ENCODE assay signal across 12 cellular contexts in genomic region chr10:24382596-24382978, GRCh38.
DNase-seq lines count a peak whose midpoint lies in the region; ATAC-seq, FAIRE-seq and TF ChIP-seq lines count a peak whose summit lies in the region.
"Had no signal": no experiment of that assay in that cellular context is flagged by ENCODE, and none has a peak within 500 bp of the region (broad histone marks: within the 10 kb centered on the region; RNA-seq: fewer than 3 reads in every experiment).

No MANE protein-coding gene starts in this region.

- ATAC-seq in GM23338 (no peak), pancreas (no peak), HG03571 (IDR thresholded peaks at IDR 0.05; ENCODE audit: unreplicated experiment) (no peak)
- peak; percentile 68 for ATAC-seq in activated T-helper 17 cell treated with anti-CD3 and anti-CD28 coated beads, Interleukin-2, amount 50 U/mL, for 72 hours (replicated peaks)

- WGBS in pancreas, 2 donors: 47 to 89% methylated on average over 3 of the region's 3 CpGs
- WGBS in GM23248 (ENCODE audit: low coverage in 1 of 2, low lambda C conversion rate in 2 of 2, missing lambda C conversion rate in 2 of 2), 2 experiments: 33 to 34% methylated on average over 3 of the region's 3 CpGs

- TF ChIP-seq CTCF in GM23338 (conservative IDR thresholded peaks at IDR 0.05; ENCODE audit: low read depth in 2 of 2) (no peak), pancreas (IDR thresholded peaks at IDR 0.05) (no peak)

- H3K27ac Mint-ChIP-seq in GM23338: peak overlapping the region; percentile 85
- H3K27ac Mint-ChIP-seq in activated T-helper 17 cell treated with anti-CD3 and anti-CD28 coated beads, Interleukin-2, amount 50 U/mL, for 72 hours: peak overlapping the region; percentile 89

- no peak for FAIRE-seq in pancreas (lab: Jason Lieb, UNC)
- FAIRE-seq: G401.6 had no signal

- no peak overlapping the region; the same call in 2 of the 3 replicates for H3K4me3 Mint-ChIP-seq in GM23338
- H3K4me3 Mint-ChIP-seq in activated T-helper 17 cell treated with anti-CD3 and anti-CD28 coated beads, Interleukin-2, amount 50 U/mL, for 72 hours: peak overlapping the region; percentile 66

- H3K9me2 ChIP-seq in GM23338 (ENCODE audit: insufficient read depth) (no peaks in the 10 kb centered on the region), GM23248 (ENCODE audit: insufficient read depth) (no peaks in the 10 kb centered on the region)

- H3K36me3 ChIP-seq in GM23338 (ENCODE audit: insufficient read depth) (no peaks in the 10 kb centered on the region), pancreas (no peaks in the 10 kb centered on the region), GM23248 (ENCODE audit: low read depth) (no peaks in the 10 kb centered on the region)
- H3K36me3 ChIP-seq: upper lobe of right lung had no signal

- peaks cover 34% of the 10 kb centered on the region for H3K4me1 Mint-ChIP-seq in GM23338
- peaks cover 6% of the 10 kb centered on the region for H3K4me1 Mint-ChIP-seq in activated T-helper 17 cell treated with anti-CD3 and anti-CD28 coated beads, Interleukin-2, amount 50 U/mL, for 72 hours

- no peak overlapping the region for H3K9ac ChIP-seq in GM23248

- H3K9me3 ChIP-seq in pancreas (no peaks in the 10 kb centered on the region), GM23248 (ENCODE audit: low read depth) (no peaks in the 10 kb centered on the region)
- H3K9me3 ChIP-seq: upper lobe of right lung had no signal

- H3K27ac ChIP-seq in GM23338 (ENCODE audit: low read depth) (peak overlapping the region; percentile 61), pancreas (peak overlapping the region; percentile 22 to 96 (median 80)), GM23248 (no peak overlapping the region)
- H3K27ac ChIP-seq: cardiac muscle cell had no signal

- H3K9me3 Mint-ChIP-seq in GM23338: no peaks in the 10 kb centered on the region
- peaks cover 3% of the 10 kb centered on the region for H3K9me3 Mint-ChIP-seq in activated T-helper 17 cell treated with anti-CD3 and anti-CD28 coated beads, Interleukin-2, amount 50 U/mL, for 72 hours

- in situ Hi-C loops in GM23248 (cut with MboI): no loop called here

- intact Hi-C loops in pancreas (cut with DNase I): loop anchor here in 1 of 3 donors (10.0 kb wide), 1 partner anchor 122 kb away; no protein-coding TSS in a partner anchor

- no peak overlapping the region for H3K4me3 ChIP-seq in GM23338
- H3K4me3 ChIP-seq in pancreas: no peak overlapping the region
- no peak overlapping the region for H3K4me3 ChIP-seq in GM23248
- H3K4me3 ChIP-seq: cardiac muscle cell, upper lobe of right lung had no signal

- H3F3A ChIP-seq in GM23338 (replicated peaks; ENCODE audit: low read depth) (no peaks in the 10 kb centered on the region), GM23248 (ENCODE audit: insufficient read depth) (peaks cover 3% of the 10 kb centered on the region; the same call in 1 of the 2 replicates)

- H3K4me2 ChIP-seq in GM23338: no peak overlapping the region
- no peak overlapping the region for H3K4me2 ChIP-seq in GM23248 (ENCODE audit: unreplicated experiment)

- H3K4me1 ChIP-seq in GM23338 (ENCODE audit: insufficient read depth): peaks cover 16% of the 10 kb centered on the region; the same call in 1 of the 2 replicates
- H3K4me1 ChIP-seq in pancreas: peaks cover 0 to 14% (median 7%) of the 10 kb centered on the region in 3 donors
- H3K4me1 ChIP-seq in GM23248 (ENCODE audit: insufficient read depth): peaks cover 6% of the 10 kb centered on the region

- H3K27me3 ChIP-seq in GM23338 (ENCODE audit: insufficient read depth) (no peaks in the 10 kb centered on the region), pancreas (no peaks in the 10 kb centered on the region), GM23248 (replicated peaks; ENCODE audit: insufficient read depth) (no peaks in the 10 kb centered on the region)
- H3K27me3 ChIP-seq: cardiac muscle cell, upper lobe of right lung had no signal

- H3K79me2 ChIP-seq in GM23338 (replicated peaks; ENCODE audit: insufficient read depth): no peaks in the 10 kb centered on the region
- H3K79me2 ChIP-seq in GM23248 (ENCODE audit: insufficient read depth): no peaks in the 10 kb centered on the region

- DNase-seq in DMS79 treated with DMSO at 0.1 percent for 48 hours (lab: John Stamatoyannopoulos, UW): peak; percentile 12
- no peak for DNase-seq in DMS79 (lab: John Stamatoyannopoulos, UW)
- no peak for DNase-seq in GM23338 (ENCODE audit: low spot score)
- no peak for DNase-seq in pancreas
- no peak for DNase-seq in GM23248
- no peak for DNase-seq in mesenteric fat pad (ENCODE audit: low spot score)
- DNase-seq: NCI-H1417 treated with DMSO at 0.1 percent for 48 hours, upper lobe of right lung had no signal

- H3K36me3 Mint-ChIP-seq in GM23338 (ENCODE audit: low read depth): peaks cover 2% of the 10 kb centered on the region; the same call in 1 of the 3 replicates
- peaks cover 10% of the 10 kb centered on the region for H3K36me3 Mint-ChIP-seq in activated T-helper 17 cell treated with anti-CD3 and anti-CD28 coated beads, Interleukin-2, amount 50 U/mL, for 72 hours (ENCODE audit: low read depth)

- no peak overlapping the region for H2AFZ ChIP-seq in GM23338
- no peak overlapping the region for H2AFZ ChIP-seq in GM23248

- H3K27me3 Mint-ChIP-seq in GM23338 (ENCODE audit: insufficient read depth, low read depth, poor library complexity): no peaks in the 10 kb centered on the region
- peaks cover 24% of the 10 kb centered on the region for H3K27me3 Mint-ChIP-seq in activated T-helper 17 cell treated with anti-CD3 and anti-CD28 coated beads, Interleukin-2, amount 50 U/mL, for 72 hours

- H4K20me1 ChIP-seq in GM23338 (replicated peaks; ENCODE audit: insufficient read depth): no peaks in the 10 kb centered on the region
- H4K20me1 ChIP-seq in GM23248 (ENCODE audit: insufficient read depth): no peaks in the 10 kb centered on the region

TF ChIP-seq in GM23338, 12 proteins besides CTCF, POLR2A, EP300 and RAD21 (continues in another document):
- TF ChIP-seq EZH2phosphoT487 (IDR thresholded peaks at IDR 0.05; ENCODE audit: unreplicated experiment) (no peak), NANOG (IDR thresholded peaks at IDR 0.05; ENCODE audit: borderline replicate concordance) (no peak), CREB1 (CRISPR knock-in tag; IDR thresholded peaks at IDR 0.05; ENCODE audit: low read depth) (no peak), ZNF462 (CRISPR knock-in tag; IDR thresholded peaks at IDR 0.05) (no peak), ZNF114 (CRISPR knock-in tag; IDR thresholded peaks at IDR 0.05) (no peak)
